ENCODE assay signal across 10 cellular contexts in the genomic region with DNA sequence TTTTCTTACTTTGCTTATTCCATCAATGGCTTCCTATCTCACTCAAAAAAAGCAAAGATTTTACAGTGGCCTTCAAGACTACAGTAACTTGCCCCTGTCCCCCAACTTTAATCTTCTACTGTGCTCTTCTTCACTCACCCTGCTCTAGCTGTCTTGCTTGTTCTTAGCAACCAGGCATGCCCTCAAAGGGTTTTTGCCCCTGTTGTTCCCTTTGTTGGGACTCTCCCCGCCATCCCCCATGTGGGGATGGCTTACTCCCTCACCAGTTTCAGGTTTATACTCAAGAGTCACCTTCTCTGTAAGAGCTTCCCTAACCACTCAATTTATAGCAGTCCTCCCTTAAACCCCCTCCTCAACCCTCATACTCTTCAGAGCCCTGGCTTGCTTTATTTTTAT. TPM values are rescaled to one million over a fixed set of nuclear protein-coding genes. Genes with fewer than 3 reads are reported as not detected.
DNase-seq lines count a peak whose midpoint lies in the region; ATAC-seq and TF ChIP-seq lines count a peak whose summit lies in the region.
"Had no signal": no experiment of that assay in that cellular context is flagged by ENCODE, and none has a peak within 500 bp of the region (broad histone marks: within the 10 kb centered on the region; RNA-seq: fewer than 3 reads in every experiment).

No MANE protein-coding gene starts in this region.

- H3K4me1 Mint-ChIP-seq in activated CD4-positive, alpha-beta T cell treated with anti-CD3 and anti-CD28 coated beads for 36 hours = peaks cover 77% of the 10 kb centered on the region
- H3K4me1 Mint-ChIP-seq in neural progenitor cell (peaks cover 27% of the 10 kb centered on the region), mesothelial cell of epicardium (peaks cover 26% of the 10 kb centered on the region)

- 87 to 93% methylated on average over 1 of the region's 1 CpG for WGBS in thyroid gland, 2 donors

- no peaks in the 10 kb centered on the region for H3K27me3 Mint-ChIP-seq in activated CD4-positive, alpha-beta T cell treated with anti-CD3 and anti-CD28 coated beads for 36 hours
- no peaks in the 10 kb centered on the region for H3K27me3 Mint-ChIP-seq in neural progenitor cell (ENCODE audit: insufficient read depth, low read depth)
- H3K27me3 Mint-ChIP-seq in mesothelial cell of epicardium (ENCODE audit: low read depth) = no peaks in the 10 kb centered on the region

- H3K36me3 ChIP-seq in KMS-11 (ENCODE audit: insufficient read depth) = no peaks in the 10 kb centered on the region
- no peaks in the 10 kb centered on the region for H3K36me3 ChIP-seq in neural progenitor cell
- H3K36me3 ChIP-seq in thyroid gland = no peaks in the 10 kb centered on the region

- peak; percentile 67 for ATAC-seq in activated CD4-positive, alpha-beta T cell treated with anti-CD3 and anti-CD28 coated beads for 36 hours
- peak; percentile 19 for ATAC-seq in GM21825 (IDR thresholded peaks at IDR 0.05; ENCODE audit: unreplicated experiment)
- ATAC-seq: A549 had no signal

- H3K79me2 ChIP-seq in KMS-11 (ENCODE audit: insufficient read depth, low read depth) (peaks cover 41% of the 10 kb centered on the region), neural progenitor cell (ENCODE audit: low read depth) (peaks cover 29% of the 10 kb centered on the region)

- no peaks in the 10 kb centered on the region for H3K9me3 ChIP-seq in neural progenitor cell (ENCODE audit: low read depth)
- H3K9me3 ChIP-seq in thyroid gland = no peaks in the 10 kb centered on the region
- H3K9me3 ChIP-seq: A549 had no signal

- H3K4me3 Mint-ChIP-seq in activated CD4-positive, alpha-beta T cell treated with anti-CD3 and anti-CD28 coated beads for 36 hours = peak overlapping the region; percentile 37
- H3K4me3 Mint-ChIP-seq in neural progenitor cell = no peak overlapping the region
- H3K4me3 Mint-ChIP-seq in mesothelial cell of epicardium = no peak overlapping the region

- H3K27me3 ChIP-seq in KMS-11 (ENCODE audit: insufficient read depth, low read depth) (no peaks in the 10 kb centered on the region), neural progenitor cell (peaks cover 4% of the 10 kb centered on the region), thyroid gland (no peaks in the 10 kb centered on the region)

- H3K27ac ChIP-seq in KMS-11 (peak overlapping the region; percentile 57; the same call in 1 of the 2 replicates), neural progenitor cell (no peak overlapping the region), thyroid gland (peak overlapping the region in 1 of 3 donors; percentile 14)
- H3K27ac ChIP-seq: A549, parathyroid adenoma had no signal

- POLR2A ChIA-PET in activated CD4-positive, alpha-beta T cell treated with anti-CD3 and anti-CD28 coated beads for 36 hours (lab: Charles Lee) = no interaction called here

- TF ChIP-seq CTCF in KMS-11 (conservative IDR thresholded peaks at IDR 0.05; ENCODE audit: low read depth, low read length) = no peak
- TF ChIP-seq CTCF in neural progenitor cell (IDR thresholded peaks at IDR 0.05) = no peak
- TF ChIP-seq CTCF in thyroid gland (IDR thresholded peaks at IDR 0.05) = no peak
- no peak for TF ChIP-seq CTCF in mesothelial cell of epicardium (IDR thresholded peaks at IDR 0.05; ENCODE audit: unreplicated experiment)

- H4K20me1 ChIP-seq in KMS-11 (ENCODE audit: insufficient read depth) (no peaks in the 10 kb centered on the region), neural progenitor cell (ENCODE audit: low read depth) (peaks cover 2% of the 10 kb centered on the region)

- peaks cover 20% of the 10 kb centered on the region for H3K36me3 Mint-ChIP-seq in activated CD4-positive, alpha-beta T cell treated with anti-CD3 and anti-CD28 coated beads for 36 hours (ENCODE audit: low read depth)
- peaks cover 4% of the 10 kb centered on the region for H3K36me3 Mint-ChIP-seq in neural progenitor cell
- peaks cover 6% of the 10 kb centered on the region for H3K36me3 Mint-ChIP-seq in mesothelial cell of epicardium

- intact Hi-C loops in activated CD4-positive, alpha-beta T cell treated with anti-CD3 and anti-CD28 coated beads for 36 hours (cut with DNase I, micrococcal nuclease) = loop anchor here (10.0 kb wide), 2 partner anchors 623 to 1007 kb away; no protein-coding TSS in a partner anchor
- intact Hi-C loops in thyroid gland (cut with DNase I) = no loop called here

- peaks cover 4% of the 10 kb centered on the region for H3F3A ChIP-seq in neural progenitor cell (ENCODE audit: low read depth)

- H3K27ac Mint-ChIP-seq in activated CD4-positive, alpha-beta T cell treated with anti-CD3 and anti-CD28 coated beads for 36 hours = peak overlapping the region; percentile 83
- peak overlapping the region; percentile 3 for H3K27ac Mint-ChIP-seq in neural progenitor cell
- no peak overlapping the region for H3K27ac Mint-ChIP-seq in mesothelial cell of epicardium

- H3K4me1 ChIP-seq in KMS-11 (ENCODE audit: low read depth, poor library complexity, severe bottlenecking) (peaks cover 50% of the 10 kb centered on the region), neural progenitor cell (peaks cover 11% of the 10 kb centered on the region), thyroid gland (peaks cover 9 to 24% of the 10 kb centered on the region in 2 donors)

- TF ChIP-seq POLR2A in thyroid gland (IDR thresholded peaks at IDR 0.05) = no peak

- CTCF ChIA-PET in activated CD4-positive, alpha-beta T cell treated with anti-CD3 and anti-CD28 coated beads for 36 hours (lab: Charles Lee) = interaction anchor here (0.6 kb wide), 1 partner anchor 820 kb away, joined by 3 read pairs; no protein-coding TSS in a partner anchor

- H3K9ac ChIP-seq in KMS-11 = no peak overlapping the region
- no peak overlapping the region for H3K9ac ChIP-seq in neural progenitor cell
- H3K9ac ChIP-seq: parathyroid adenoma had no signal

- H3K9me3 Mint-ChIP-seq in activated CD4-positive, alpha-beta T cell treated with anti-CD3 and anti-CD28 coated beads for 36 hours (ENCODE audit: low read depth) = no peaks in the 10 kb centered on the region
- H3K9me3 Mint-ChIP-seq in neural progenitor cell = no peaks in the 10 kb centered on the region
- H3K9me3 Mint-ChIP-seq in mesothelial cell of epicardium = no peaks in the 10 kb centered on the region

- peak; percentile 65 for DNase-seq in activated CD4-positive, alpha-beta T cell treated with anti-CD3 and anti-CD28 coated beads for 36 hours
- no peak for DNase-seq in activated CD4-positive, alpha-beta T cell treated with anti-CD3 and anti-CD28 coated beads for 1 hour
- DNase-seq in neural progenitor cell (ENCODE audit: low spot score) = no peak
- no peak for DNase-seq in NCI-H345 (lab: John Stamatoyannopoulos, UW)
- DNase-seq in thyroid gland = no peak
- DNase-seq in mesothelial cell of epicardium (ENCODE audit: low spot score in 2 of 2, unreplicated experiment in 2 of 2) = no peak

- H3K4me2 ChIP-seq in KMS-11 (peak overlapping the region; percentile 40; the same call in 1 of the 2 replicates), neural progenitor cell (peak overlapping the region; percentile 15)
- H3K4me2 ChIP-seq: A549 had no signal

- H3K4me3 ChIP-seq in KMS-11 (IDR thresholded peaks at IDR 0.05; ENCODE audit: insufficient read depth, low read depth, low read length) (no peak overlapping the region), neural progenitor cell (no peak overlapping the region), thyroid gland (replicated peaks in 1 of 3) (no peak overlapping the region)
- H3K4me3 ChIP-seq: A549 had no signal

- no peak overlapping the region for H2AFZ ChIP-seq in KMS-11 (ENCODE audit: low read depth)
- no peak overlapping the region for H2AFZ ChIP-seq in neural progenitor cell (replicated peaks)
- H2AFZ ChIP-seq: parathyroid adenoma had no signal

RNA-seq across cellular contexts. Expression of gene MTMR6, which starts 5.4 kb away (rescaled TPM):
- 10 to 100 TPM; 10.7 to 11.1 TPM for total RNA-seq in activated CD4-positive, alpha-beta T cell treated with anti-CD3 and anti-CD28 coated beads for 36 hours
- 14.2 and 19.1 TPM in 2 replicates for total RNA-seq in neural progenitor cell (ENCODE audit: low replicate concordance)
- total RNA-seq in thyroid gland = 10 to 100 TPM; 25.1 to 34.1 (median 28.5) TPM
- 11.0 to 11.5 TPM (median 11.3 TPM) in 3 replicates for total RNA-seq in mesothelial cell of epicardium

RNA-seq across cellular contexts. Expression of gene NUP58, which starts 19.5 kb away (rescaled TPM):
- total RNA-seq in activated CD4-positive, alpha-beta T cell treated with anti-CD3 and anti-CD28 coated beads for 36 hours = 100 to 1,000 TPM; 134 to 137 TPM
- 109 and 138 TPM in 2 replicates for total RNA-seq in neural progenitor cell (ENCODE audit: low replicate concordance)
- total RNA-seq in thyroid gland = 100 to 1,000 TPM in 1 of 4 donors, 10 to 100 TPM in 3; 54.7 to 112 (median 83.5) TPM
- 59.0 to 63.7 TPM (median 60.3 TPM) in 3 replicates for total RNA-seq in mesothelial cell of epicardium
